ENCODE assay signal across 14 cellular contexts in genomic region chr12:236445-236844, GRCh38. TPM values are rescaled to one million over a fixed set of nuclear protein-coding genes. Genes with fewer than 3 reads are reported as not detected.
DNase-seq lines count a peak whose midpoint lies in the region; FAIRE-seq and TF ChIP-seq lines count a peak whose summit lies in the region.
"Had no signal": no experiment of that assay in that cellular context is flagged by ENCODE, and none has a peak within 500 bp of the region (broad histone marks: within the 10 kb centered on the region; RNA-seq: fewer than 3 reads in every experiment).

No MANE protein-coding gene starts in this region.

- no peak overlapping the region for H3T11ph ChIP-seq in H9 (ENCODE audit: low read length)

- H2BK15ac ChIP-seq in H9 (ENCODE audit: low read depth, low read length): no peak overlapping the region

- no peak overlapping the region for H3K27ac Mint-ChIP-seq in H9
- H3K27ac Mint-ChIP-seq: CD4-positive, CD25-positive, alpha-beta regulatory T cell had no signal

- no peak overlapping the region for H3K4me3 Mint-ChIP-seq in H9
- H3K4me3 Mint-ChIP-seq: CD4-positive, CD25-positive, alpha-beta regulatory T cell had no signal

- peaks cover 0 to 8% of the 10 kb centered on the region in 2 experiments; a peak in 2 of 4 replicates for H3K4me1 Mint-ChIP-seq in H9
- H3K4me1 Mint-ChIP-seq: CD4-positive, CD25-positive, alpha-beta regulatory T cell had no signal

- TF ChIP-seq CTCF in H9 (conservative IDR thresholded peaks at IDR 0.05) (no peak), liver (IDR thresholded peaks at IDR 0.05; ENCODE audit: low read depth, low read length, missing input control) (no peak)

- no peak overlapping the region for H3K4me2 ChIP-seq in H9 (ENCODE audit: insufficient read depth, insufficient read length, low read length)
- no peak overlapping the region for H3K4me2 ChIP-seq in Karpas-422 (ENCODE audit: low read depth, low read length, poor library complexity, severe bottlenecking)
- H3K4me2 ChIP-seq: BLaER1 treated with 17β-estradiol and CSF1 and Interleukin-3, amounts not matched to agents 10 nM and 100 nM had no signal

- no peak overlapping the region for H4K8ac ChIP-seq in H9 (replicated peaks; ENCODE audit: insufficient read length, low read depth, low read length)

- H3K27ac ChIP-seq in H9 (ENCODE audit: insufficient read length, low read depth, low read length): no peak overlapping the region
- H3K27ac ChIP-seq in liver (ENCODE audit: low read depth in 1 of 2, low read length in 2 of 2): peak overlapping the region; percentile 62 to 84
- peak overlapping the region in 1 of 2 donors; percentile 88 for H3K27ac ChIP-seq in small intestine (ENCODE audit: low read depth in 1 of 2, low read length in 1 of 2)
- no peak overlapping the region for H3K27ac ChIP-seq in Karpas-422 (ENCODE audit: low read length)
- H3K27ac ChIP-seq: BLaER1 treated with 17β-estradiol and CSF1 and Interleukin-3, amounts not matched to agents 10 nM and 100 nM; HL-60 had no signal

- no peak overlapping the region for H2BK12ac ChIP-seq in H9 (ENCODE audit: insufficient read length, low read depth, low read length)

- no peak for FAIRE-seq in small intestine (lab: Jason Lieb, UNC)

- no peaks in the 10 kb centered on the region for H3K23me2 ChIP-seq in H9 (ENCODE audit: insufficient read length, low read depth, low read length, poor library complexity, severe bottlenecking)

- no peak overlapping the region for H2AFZ ChIP-seq in H9 (ENCODE audit: low read length)
- no peak overlapping the region for H2AFZ ChIP-seq in Karpas-422 (ENCODE audit: low read length)

- H2BK5ac ChIP-seq in H9 (ENCODE audit: insufficient read length, low read length): no peak overlapping the region

- H4K20me1 ChIP-seq in H9 (ENCODE audit: control insufficient read depth, insufficient read depth, insufficient read length) (no peaks in the 10 kb centered on the region), Karpas-422 (ENCODE audit: insufficient read depth, low read depth, low read length) (no peaks in the 10 kb centered on the region)
- H4K20me1 ChIP-seq: BLaER1 treated with 17β-estradiol and CSF1 and Interleukin-3, amounts not matched to agents 10 nM and 100 nM had no signal

- no peak overlapping the region for H3K23ac ChIP-seq in H9 (ENCODE audit: insufficient read length, low read depth, low read length)

- peak overlapping the region; percentile 49 to 55 (median 53) for H3K4me3 ChIP-seq in liver (ENCODE audit: low read depth in 1 of 3, low read length in 3 of 3)
- no peak overlapping the region for H3K4me3 ChIP-seq in small intestine (ENCODE audit: low read depth in 1 of 2, low read length in 2 of 2)
- no peak overlapping the region for H3K4me3 ChIP-seq in Karpas-422 (ENCODE audit: low read length)
- H3K4me3 ChIP-seq: BLaER1 treated with 17β-estradiol and CSF1 and Interleukin-3, amounts not matched to agents 10 nM and 100 nM had no signal

- no peak overlapping the region for H3K14ac ChIP-seq in H9 (ENCODE audit: insufficient read depth, low read length)

- H3K36me3 ChIP-seq in liver (ENCODE audit: control insufficient read depth in 4 of 4, insufficient read depth in 3 of 4, low read depth in 1 of 4, low read length in 3 of 4): peaks cover 0 to 2% (median 0%) of the 10 kb centered on the region in 4 donors
- no peaks in the 10 kb centered on the region for H3K36me3 ChIP-seq in small intestine (ENCODE audit: control insufficient read depth in 2 of 2, insufficient read depth in 2 of 2, low read length in 2 of 2)
- no peaks in the 10 kb centered on the region for H3K36me3 ChIP-seq in Karpas-422 (ENCODE audit: insufficient read depth, low read length)
- H3K36me3 ChIP-seq: BLaER1 treated with 17β-estradiol and CSF1 and Interleukin-3, amounts not matched to agents 10 nM and 100 nM had no signal

- H3K18ac ChIP-seq in H9 (ENCODE audit: insufficient read length, low read depth, low read length): no peak overlapping the region

- WGBS in H9 (ENCODE audit: extremely low coverage, insufficient read length, low lambda C conversion rate): no CpG with 5 or more reads among the region's 3 CpGs
- 32% methylated on average over 3 of the region's 3 CpGs for WGBS in liver
- WGBS in small intestine, 3 donors: 67 to 83% (median 80%) methylated on average over 3 of the region's 3 CpGs

- H3K9ac ChIP-seq in H9 (ENCODE audit: extremely low read depth, insufficient read length, low read length) (no peak overlapping the region), liver (ENCODE audit: low read depth in 1 of 2, low read length in 2 of 2) (peak overlapping the region; percentile 8 to 54), Karpas-422 (ENCODE audit: low read length) (no peak overlapping the region)
- H3K9ac ChIP-seq: BLaER1 treated with 17β-estradiol and CSF1 and Interleukin-3, amounts not matched to agents 10 nM and 100 nM had no signal

- H3K36me3 Mint-ChIP-seq in H9 (ENCODE audit: insufficient read depth in 1 of 3, low read depth in 3 of 3): peaks cover 3 to 17% (median 13%) of the 10 kb centered on the region in 3 experiments; a peak in 6 of 7 replicates
- H3K36me3 Mint-ChIP-seq: CD4-positive, CD25-positive, alpha-beta regulatory T cell had no signal

- no peak overlapping the region for H4K91ac ChIP-seq in H9 (ENCODE audit: insufficient read length, low read depth, low read length)

- TF ChIP-seq RAD21 in liver (IDR thresholded peaks at IDR 0.05): no peak

- no peak overlapping the region for H2AK5ac ChIP-seq in H9 (ENCODE audit: insufficient read length, low read length)

- H3K9me3 ChIP-seq in H9 (ENCODE audit: control insufficient read depth, low read depth, low read length) (peaks cover 8% of the 10 kb centered on the region), liver (ENCODE audit: control insufficient read depth in 4 of 4, low read length in 3 of 4) (no peaks in the 10 kb centered on the region), small intestine (ENCODE audit: control insufficient read depth, low read depth) (peaks cover 4% of the 10 kb centered on the region), Karpas-422 (ENCODE audit: low read length) (no peaks in the 10 kb centered on the region)

- H2BK120ac ChIP-seq in H9 (ENCODE audit: low read depth, low read length, poor library complexity, severe bottlenecking): no peak overlapping the region

- no peak overlapping the region for H4K5ac ChIP-seq in H9 (ENCODE audit: insufficient read length, low read depth, low read length)

- H3K4ac ChIP-seq in H9 (ENCODE audit: low read depth, low read length): no peak overlapping the region

- no peak overlapping the region for H3K56ac ChIP-seq in H9 (ENCODE audit: insufficient read length, low read depth, low read length)

- H3K9me3 Mint-ChIP-seq in H9: peaks cover 23 to 26% of the 10 kb centered on the region in 2 experiments

- H2BK20ac ChIP-seq in H9 (ENCODE audit: low read depth, low read length, poor library complexity, severe bottlenecking): no peak overlapping the region

- H3K79me2 ChIP-seq in H9 (ENCODE audit: insufficient read depth, low read length): no peaks in the 10 kb centered on the region
- H3K79me2 ChIP-seq in Karpas-422 (ENCODE audit: low read length): no peaks in the 10 kb centered on the region

- no peaks in the 10 kb centered on the region for H3K27me3 ChIP-seq in H9 (ENCODE audit: insufficient read depth, low read length)
- H3K27me3 ChIP-seq in liver (ENCODE audit: control insufficient read depth in 4 of 4, insufficient read depth in 4 of 4, low read length in 3 of 4): no peaks in the 10 kb centered on the region
- H3K27me3 ChIP-seq in small intestine (ENCODE audit: control insufficient read depth in 2 of 2, insufficient read depth in 2 of 2, low read length in 2 of 2): peaks cover 0 to 3% of the 10 kb centered on the region in 2 donors
- H3K27me3 ChIP-seq in Karpas-422 (ENCODE audit: low read length): no peaks in the 10 kb centered on the region
- H3K27me3 ChIP-seq: BLaER1 treated with 17β-estradiol and CSF1 and Interleukin-3, amounts not matched to agents 10 nM and 100 nM had no signal

- DNase-seq in H9 (peak; percentile 5), ecto neural progenitor cell (ENCODE audit: low spot score) (peak; percentile 24), small intestine (peak; percentile 86), cerebellar nuclear complex (lab: John Stamatoyannopoulos, UW) (no peak), Karpas-422 (no peak)
- no peak for DNase-seq in activated T-cell treated with anti-CD3 and anti-CD28 coated beads, Interleukin-2, amount 50 U/mL, for 1 hour
- DNase-seq: ACHN; CD4-positive, CD25-positive, alpha-beta regulatory T cell; DMS53; GF-D8 had no signal

- H3K4me1 ChIP-seq in H9 (ENCODE audit: insufficient read depth, low read length) (no peaks in the 10 kb centered on the region), liver (ENCODE audit: control insufficient read depth in 4 of 4, insufficient read depth in 4 of 4, low read length in 3 of 4) (peaks cover 0 to 40% (median 32%) of the 10 kb centered on the region in 4 donors), small intestine (ENCODE audit: control insufficient read depth in 2 of 2, insufficient read depth in 1 of 2, low read depth in 1 of 2, low read length in 1 of 2) (no peaks in the 10 kb centered on the region), Karpas-422 (ENCODE audit: low read length) (peaks cover 5% of the 10 kb centered on the region; the same call in 1 of the 2 replicates)

- H3K9me2 ChIP-seq in Karpas-422 (replicated peaks; ENCODE audit: insufficient read depth, low read length): no peaks in the 10 kb centered on the region

- peaks cover 14% of the 10 kb centered on the region for H3K27me3 Mint-ChIP-seq in H9 (ENCODE audit: low read depth)
- H3K27me3 Mint-ChIP-seq: CD4-positive, CD25-positive, alpha-beta regulatory T cell had no signal

- no peaks in the 10 kb centered on the region for H3K79me1 ChIP-seq in H9 (ENCODE audit: insufficient read depth, low read depth, low read length, poor library complexity, severe bottlenecking)

TF ChIP-seq in liver, 16 proteins besides CTCF, POLR2A, EP300 and RAD21 (continues in another document):
- TF ChIP-seq MAX (IDR thresholded peaks at IDR 0.05): no peak
- no peak for TF ChIP-seq EGR1 (IDR thresholded peaks at IDR 0.05; ENCODE audit: low read depth in 2 of 2)
- TF ChIP-seq RXRA (IDR thresholded peaks at IDR 0.05): no peak
- no peak for TF ChIP-seq YY1 (IDR thresholded peaks at IDR 0.05)
- no peak for TF ChIP-seq JUND (IDR thresholded peaks at IDR 0.05)
- TF ChIP-seq SP1 (IDR thresholded peaks at IDR 0.05): no peak

RNA-seq across cellular contexts. Expression of gene SLC6A12, which starts 22.5 kb away (rescaled TPM):
- total RNA-seq in H9 (2021) (0.17 and 0.20 TPM in 2 replicates), liver (10 to 100 TPM; 27.1 to 30.3 TPM)
- polyA plus RNA-seq in liver (10 to 100 TPM; 18.2 to 19.3 TPM), small intestine (1 to 10 TPM in 2 of 3 donors, under 1 TPM in 1; 0.48 to 9.4 (median 3.0) TPM)
- 0.14 TPM in 1 of 2 replicates, not detected in the other for total RNA-seq in Karpas-422 (2014; rRNA removed; shearing (Covaris generic); ENCODE audit: low replicate concordance)
- total RNA-seq: CD4-positive, CD25-positive, alpha-beta regulatory T cell had no signal
- polyA plus RNA-seq: CD4-positive, CD25-positive, alpha-beta regulatory T cell had no signal

RNA-seq across cellular contexts. Expression of gene SLC6A13, which starts 26.2 kb away (rescaled TPM):
- total RNA-seq in H9 (2021) (not detected in 2 replicates), liver (10 to 100 TPM in 1 of 2 donors, under 1 TPM in 1; 0.23 to 12.0 TPM)
- polyA plus RNA-seq in liver (1 to 10 TPM; 5.4 to 9.5 TPM), small intestine (10 to 100 TPM in 2 of 3 donors, under 1 TPM in 1; 0.24 to 18.6 (median 11.3) TPM)
- not detected in 2 replicates for total RNA-seq in Karpas-422 (2014; rRNA removed; shearing (Covaris generic); ENCODE audit: low replicate concordance)
- total RNA-seq: A172 had no signal
- polyA plus RNA-seq: CD4-positive, CD25-positive, alpha-beta regulatory T cell had no signal

Comparison
In these comparisons a context has a peak if more than half of its experiments do, and no peak if none do; other contexts are left out.
1. DNase-seq: peak in H9 (single experiment), ecto neural progenitor cell (single experiment) and small intestine (single experiment); none in activated T-cell treated with anti-CD3 and anti-CD28 coated beads, Interleukin-2, amount 50 U/mL, for 1 hour (single experiment), cerebellar nuclear complex (0 of 2) and Karpas-422 (single experiment).
2. H3K27ac ChIP-seq: peak in liver (2 of 2); none in H9 (single experiment) and Karpas-422 (single experiment).
3. H3K9ac ChIP-seq: peak in liver (2 of 2); none in H9 (single experiment) and Karpas-422 (single experiment).
4. H3K4me3 ChIP-seq: peak in liver (3 of 3); none in small intestine (0 of 2) and Karpas-422 (single experiment).
5. RNA of gene SLC6A12, which starts 22.5 kb away (total RNA-seq): 27.1 to 30.3 TPM in liver; 0.17 to 0.20 TPM in H9 and 0.14 TPM in Karpas-422; every median in the first group is over 10 times any median in the second.